25 cellular contexts compared by ENCODE assay signal in the genomic region with DNA sequence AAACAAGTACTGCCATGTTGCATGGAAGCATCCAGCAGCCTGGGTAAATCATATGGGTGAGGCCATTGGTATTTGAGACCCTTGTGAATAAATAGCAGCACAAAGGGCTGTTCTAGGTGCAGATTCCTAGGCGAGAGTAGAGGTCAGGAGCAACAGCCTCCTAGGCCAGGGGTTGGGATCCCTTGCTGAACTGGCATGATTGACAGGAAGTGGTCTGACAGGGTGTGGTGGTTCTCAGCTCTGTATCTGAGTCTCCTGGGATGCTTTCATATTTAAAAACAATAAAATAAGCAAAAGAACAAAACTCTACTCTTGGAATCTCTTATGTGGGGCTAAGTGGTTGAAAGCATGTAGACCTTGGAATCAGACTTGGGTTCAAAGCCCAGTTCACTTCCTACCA. TPM values are rescaled to one million over a fixed set of nuclear protein-coding genes. Genes with fewer than 3 reads are reported as not detected.
"Had no signal": no experiment of that assay in that cellular context is flagged by ENCODE, and none has a peak within 500 bp of the region (broad histone marks: within the 10 kb centered on the region; RNA-seq: fewer than 3 reads in every experiment).

No MANE protein-coding gene starts in this region.

- H3K27me3 ChIP-seq: brain microvascular endothelial cell, esophagus muscularis mucosa, hepatocyte, neutrophil, ovary, vagina had no signal

- H3K4me3 ChIP-seq: esophagus muscularis mucosa, hepatocyte, ovary, prostate gland, thoracic aorta, vagina had no signal

- H3K9me3 Mint-ChIP-seq: mesothelial cell of epicardium, nephron, type B pancreatic cell had no signal

- H3K4me3 Mint-ChIP-seq: mesothelial cell of epicardium, nephron, type B pancreatic cell had no signal

- ATAC-seq: left ventricle myocardium superior had no signal

- H3K36me3 Mint-ChIP-seq: mesothelial cell of epicardium, type B pancreatic cell had no signal

- H3K36me3 ChIP-seq: brain microvascular endothelial cell, esophagus muscularis mucosa, neutrophil, ovary, prostate gland, thoracic aorta, vagina had no signal

- H3K4me2 ChIP-seq: hepatocyte had no signal

- H3K27ac Mint-ChIP-seq: mesothelial cell of epicardium, nephron, type B pancreatic cell had no signal

- H3K27ac ChIP-seq: brain microvascular endothelial cell, esophagus muscularis mucosa, hepatocyte, neutrophil, ovary, prostate gland, thoracic aorta, vagina had no signal

- H3K4me1 Mint-ChIP-seq: nephron had no signal

- H3K4me1 ChIP-seq: esophagus muscularis mucosa, prostate gland, vagina had no signal

- DNase-seq: activated effector memory CD4-positive, alpha-beta T cell treated with Interleukin-2 at 50 U/mL for 16 hours; activated naive CD4-positive, alpha-beta T cell treated with anti-CD3 and anti-CD28 coated beads, Interleukin-2, amount 50 U/mL, for 16 hours; activated T-cell treated with anti-CD3 and anti-CD28 coated beads, Interleukin-2, amount 50 U/mL, for 48 hours; aorta; brain microvascular endothelial cell; caudate nucleus; effector memory CD4-positive, alpha-beta T cell; glutamatergic neuron; left ventricle myocardium superior; mammary epithelial cell; ovary; stimulated activated CD4-positive, alpha-beta T cell treated with anti-CD3 and anti-CD28 coated beads, Interleukin-2, amount 100 ng/mL, for 48 hours; stimulated activated CD8-positive, alpha-beta memory T cell treated with anti-CD3 and anti-CD28 coated beads, Interleukin-4, amount 100 ng/mL, for 48 hours; stimulated activated naive CD4-positive, alpha-beta T cell treated with Interleukin-2 at 50 U/mL for 16 hours; T-helper 9 cell had no signal

- H3K9me3 ChIP-seq: esophagus muscularis mucosa, neutrophil, ovary, prostate gland, thoracic aorta, vagina had no signal

RNA-seq across cellular contexts. Expression of gene INSC, which starts 35.8 kb away (rescaled TPM):
- total RNA-seq: dermis microvascular lymphatic vessel endothelial cell, mesothelial cell of epicardium had no signal
- polyA plus RNA-seq: hepatocyte had no signal
